Comparison of ENCODE assay signal across 29 cellular contexts in the genomic region with DNA sequence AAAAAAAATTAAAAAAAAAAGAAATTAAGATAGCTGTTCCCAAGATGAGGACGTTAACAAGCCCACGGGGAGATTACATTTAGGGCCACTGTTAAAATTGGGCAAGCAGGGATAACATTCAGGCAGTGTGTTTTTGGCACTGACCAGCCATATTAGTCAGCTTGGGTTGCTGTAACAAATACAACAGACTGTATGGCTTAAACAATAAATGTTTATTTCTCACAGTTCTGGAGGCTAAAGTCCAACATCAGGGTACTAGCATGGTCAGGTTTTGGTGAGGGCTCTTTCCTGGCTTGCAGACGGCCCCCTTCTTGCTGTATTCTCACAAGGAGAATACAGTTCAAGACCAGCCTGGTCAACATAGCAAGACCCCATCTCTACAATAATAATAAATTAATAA. TPM values are rescaled to one million over a fixed set of nuclear protein-coding genes. Genes with fewer than 3 reads are reported as not detected.
"Had no signal": no experiment of that assay in that cellular context is flagged by ENCODE, and none has a peak within 500 bp of the region (broad histone marks: within the 10 kb centered on the region; RNA-seq: fewer than 3 reads in every experiment).

No MANE protein-coding gene starts in this region.

- H3K4me2 ChIP-seq: neural progenitor cell, smooth muscle cell had no signal

- H3K9me3 ChIP-seq: ovary, spleen, suprapubic skin, testis, tibial artery, transverse colon, upper lobe of left lung, vagina had no signal

- FAIRE-seq: urothelium cell line had no signal

- H3K9ac ChIP-seq: neural progenitor cell, parathyroid adenoma had no signal

- H3K4me3 ChIP-seq: neural progenitor cell, ovary, skin epidermis, smooth muscle cell, spleen, suprapubic skin, testis, tibial artery, transverse colon, upper lobe of left lung, vagina had no signal

- H2AFZ ChIP-seq: neural progenitor cell, parathyroid adenoma had no signal

- DNase-seq: naive thymus-derived CD4-positive, alpha-beta T cell; natural killer cell; occipital lobe; ovary; posterior cingulate gyrus; right cardiac atrium; spleen; stimulated activated CD4-positive, alpha-beta T cell treated with anti-CD3 and anti-CD28 coated beads, Interleukin-12 subunit alpha, Interleukin-12 subunit beta, amount 100 ng/mL, for 4 hours; stimulated activated CD4-positive, alpha-beta T cell treated with anti-CD3 and anti-CD28 coated beads, Interleukin-1b, Interleukin-23, amount 100 ng/mL, for 48 hours; stimulated activated CD4-positive, alpha-beta T cell treated with anti-CD3 and anti-CD28 coated beads, Interleukin-4, amount 100 ng/mL, for 1 hour; stimulated activated CD4-positive, alpha-beta T cell treated with anti-CD3 and anti-CD28 coated beads, Interleukin-4, amount 100 ng/mL, for 4 hours; stimulated activated CD8-positive, alpha-beta memory T cell treated with anti-CD3 and anti-CD28 coated beads, Interleukin-4, amount 100 ng/mL, for 48 hours; stimulated activated naive CD4-positive, alpha-beta T cell; stimulated activated naive CD8-positive, alpha-beta T cell treated with anti-CD3 and anti-CD28 coated beads, Interleukin-15, amount 100 ng/mL, for 72 hours; stimulated activated naive CD8-positive, alpha-beta T cell treated with anti-CD3 and anti-CD28 coated beads, Interleukin-15, Interleukin-2, amounts not matched to agents 100 U/mL and 50 U/mL, for 24 hours; substantia nigra; testis; tibial artery; transverse colon; upper lobe of left lung had no signal

- H3K27ac ChIP-seq: neural progenitor cell, ovary, parathyroid adenoma, skin epidermis, spleen, suprapubic skin, testis, tibial artery, transverse colon, upper lobe of left lung, vagina had no signal

- H3K36me3 ChIP-seq: neural progenitor cell, ovary, spleen, suprapubic skin, tibial artery, transverse colon, upper lobe of left lung, vagina had no signal

- ATAC-seq: naive thymus-derived CD4-positive, alpha-beta T cell; natural killer cell; right cardiac atrium; sciatic nerve; stimulated activated memory B cell treated with anti-CD40 and anti-IgM and Interleukin-4, amounts not matched to agents 10 μg/mL and 1 μg/mL and 100 μg/mL, for 72 hours; stimulated activated naive CD8-positive, alpha-beta T cell treated with anti-CD3 and anti-CD28 coated beads, Interleukin-15, amount 100 ng/mL, for 72 hours; stimulated activated naive CD8-positive, alpha-beta T cell treated with anti-CD3 and anti-CD28 coated beads, Interleukin-15, Interleukin-2, amounts not matched to agents 100 U/mL and 50 U/mL, for 24 hours had no signal

- H3K4me1 ChIP-seq: neural progenitor cell, parathyroid adenoma, suprapubic skin, testis, tibial artery, transverse colon, upper lobe of left lung, vagina had no signal

- H3K27me3 ChIP-seq: neural progenitor cell, ovary, spleen, suprapubic skin, testis, tibial artery, transverse colon, upper lobe of left lung, vagina had no signal

- H3K79me2 ChIP-seq: parathyroid adenoma had no signal

RNA-seq across cellular contexts. Expression of a gene that starts 31.7 kb away (rescaled TPM):
- polyA plus RNA-seq: smooth muscle cell had no signal
